26 cellular contexts compared by ENCODE assay signal in genomic region chr2:47304654-47305053, GRCh38.
"Had no signal": no experiment of that assay in that cellular context is flagged by ENCODE, and none has a peak within 500 bp of the region (broad histone marks: within the 10 kb centered on the region; RNA-seq: fewer than 3 reads in every experiment).

No MANE protein-coding gene starts in this region.

- H3K9me3 Mint-ChIP-seq: activated CD8-positive, alpha-beta T cell treated with anti-CD3 and anti-CD28 coated beads for 36 hours; activated naive CD8-positive, alpha-beta T cell treated with anti-CD3 and anti-CD28 coated beads, Interleukin-2, amount 10 ng/mL, durations not matched to agents 7 days and 5 days; activated T-cell treated with anti-CD3 and anti-CD28 coated beads, Interleukin-2, amount 50 U/mL, for 72 hours; activated T-helper 2 cell treated with anti-CD3 and anti-CD28 coated beads, Interferon-gamma antibody, Interleukin-2, Interleukin-4, amounts not matched to agents 10 μg/mL and 5 μg/mL and 100 μg/mL, durations not matched to agents 14 hours and 24 hours and 36 hours; T-cell had no signal

- H3K36me3 Mint-ChIP-seq: activated naive CD8-positive, alpha-beta T cell treated with anti-CD3 and anti-CD28 coated beads, Interleukin-2, amount 10 ng/mL, durations not matched to agents 7 days and 5 days; T-cell had no signal

- H3K27ac ChIP-seq: adrenal gland, KMS-11, SK-N-MC, WERI-Rb-1 had no signal

- H3K4me3 Mint-ChIP-seq: activated CD4-positive, alpha-beta T cell treated with anti-CD3 and anti-CD28 coated beads for 36 hours; activated CD8-positive, alpha-beta T cell treated with anti-CD3 and anti-CD28 coated beads for 36 hours; activated naive CD8-positive, alpha-beta T cell treated with anti-CD3 and anti-CD28 coated beads, Interleukin-2, amount 10 ng/mL, durations not matched to agents 7 days and 5 days; activated T-cell treated with anti-CD3 and anti-CD28 coated beads, Interleukin-2, amount 50 U/mL, for 72 hours; T-cell had no signal

- DNase-seq: activated CD4-positive, alpha-beta T cell treated with anti-CD3 and anti-CD28 coated beads for 36 hours; activated CD8-positive, alpha-beta memory T cell treated with anti-CD3 and anti-CD28 coated beads, Interleukin-2, amount 50 U/mL, for 4 hours; activated CD8-positive, alpha-beta T cell treated with anti-CD3 and anti-CD28 coated beads for 36 hours; activated naive CD4-positive, alpha-beta T cell treated with anti-CD3 and anti-CD28 coated beads, Interleukin-2, amount 50 U/mL, for 16 hours; activated naive CD8-positive, alpha-beta T cell treated with anti-CD3 and anti-CD28 coated beads, Interleukin-2, amount 10 ng/mL, durations not matched to agents 7 days and 5 days; activated T-cell treated with anti-CD3 and anti-CD28 coated beads, Interleukin-2, amount 50 U/mL, for 72 hours; adrenal gland; aorta; MM.1S; NCI-H1105; NCI-H1436; NCI-H1694 treated with DMSO at 0.1 percent for 48 hours; NCI-H2029 treated with DMSO at 0.1 percent for 48 hours; NCI-H345; NCI-H510A; NCI-H69; NK-92 treated with Interleukin-12 subunit alpha and Interleukin-12 subunit beta, amount 100 ng/mL, for 24 hours; OCI-M1; RPMI8226; T-cell; WERI-Rb-1 had no signal

- H3K27ac Mint-ChIP-seq: activated CD4-positive, alpha-beta T cell treated with anti-CD3 and anti-CD28 coated beads for 36 hours; activated CD8-positive, alpha-beta T cell treated with anti-CD3 and anti-CD28 coated beads for 36 hours; activated naive CD8-positive, alpha-beta T cell treated with anti-CD3 and anti-CD28 coated beads, Interleukin-2, amount 10 ng/mL, durations not matched to agents 7 days and 5 days; activated T-cell treated with anti-CD3 and anti-CD28 coated beads, Interleukin-2, amount 50 U/mL, for 72 hours; activated T-helper 2 cell treated with anti-CD3 and anti-CD28 coated beads, Interferon-gamma antibody, Interleukin-2, Interleukin-4, amounts not matched to agents 10 μg/mL and 5 μg/mL and 100 μg/mL, durations not matched to agents 14 hours and 24 hours and 36 hours; T-cell had no signal

- ATAC-seq: activated CD4-positive, alpha-beta T cell treated with anti-CD3 and anti-CD28 coated beads for 36 hours; activated CD8-positive, alpha-beta T cell treated with anti-CD3 and anti-CD28 coated beads for 36 hours; activated T-cell treated with anti-CD3 and anti-CD28 coated beads, Interleukin-2, amount 50 U/mL, for 72 hours; Panc1; Right ventricle myocardium inferior; T-cell had no signal
